Comparison of ENCODE assay signal across 9 cellular contexts in genomic region chr5:172450861-172451695, GRCh38. TPM values are rescaled to one million over a fixed set of nuclear protein-coding genes. Genes with fewer than 3 reads are reported as not detected.
A peak's percentile ranks its signal among the peaks of the same experiment; 100 is the strongest.
DNase-seq lines count a peak whose midpoint lies in the region; ATAC-seq, FAIRE-seq and TF ChIP-seq lines count a peak whose summit lies in the region.
"Had no signal": no experiment of that assay in that cellular context is flagged by ENCODE, and none has a peak within 500 bp of the region (broad histone marks: within the 10 kb centered on the region; RNA-seq: fewer than 3 reads in every experiment).

No MANE protein-coding gene starts in this region.

- H2AFZ ChIP-seq in HepG2 (ENCODE audit: low read length): no peak overlapping the region

- H3K79me2 ChIP-seq in HepG2 (ENCODE audit: insufficient read depth, low read length): peaks cover 2% of the 10 kb centered on the region

- peaks cover 41% of the 10 kb centered on the region for H3K4me1 ChIP-seq in HepG2 (ENCODE audit: insufficient read depth, low read length)

- ATAC-seq in T-cell (replicated peaks in 1 of 4) (no peak), HepG2 (peak; percentile 15; the same call in 2 of the 3 replicates), GM18511 (IDR thresholded peaks at IDR 0.05; ENCODE audit: unreplicated experiment) (no peak)
- peak; percentile 48 for ATAC-seq in stimulated activated naive CD8-positive, alpha-beta T cell treated with anti-CD3 and anti-CD28 coated beads, Interleukin-15, amount 100 ng/mL, for 72 hours

- CTCF ChIA-PET in AG04450 (lab: Charles Lee): interaction anchor here (0.5 to 5.0 kb wide), 19 partner anchors 10 to 262 kb away, joined by 3 to 83 read pairs (median 4); no protein-coding TSS in a partner anchor
- CTCF ChIA-PET in T-cell (lab: Charles Lee): interaction anchor here in 1 of 2 donors (1.4 kb wide), 1 partner anchor 10 kb away, joined by 12 read pairs; no protein-coding TSS in a partner anchor
- CTCF ChIA-PET in HepG2 (lab: Yijun Ruan, JAX; ENCODE audit: low intra/inter-chr PET ratio, low total read pairs): no interaction called here

- no peaks in the 10 kb centered on the region for H3K27me3 ChIP-seq in AG04450 (ENCODE audit: control insufficient read depth, insufficient read depth, low read length)
- no peaks in the 10 kb centered on the region; a peak in 1 of 5 replicates for H3K27me3 ChIP-seq in HepG2 (ENCODE audit: control insufficient read depth in 1 of 2, insufficient read depth in 2 of 2, low read length in 2 of 2)

- H3K9me3 ChIP-seq in AG04450 (ENCODE audit: control insufficient read depth, insufficient read depth, low read length) (no peaks in the 10 kb centered on the region), HepG2 (ENCODE audit: low read length) (no peaks in the 10 kb centered on the region)

- intact Hi-C loops in HepG2 (cut with micrococcal nuclease; ENCODE audit: unreplicated experiment): loop anchor here (1.0 to 5.0 kb wide), 2 partner anchors 36 to 159 kb away; no protein-coding TSS in a partner anchor

- no peak for TF ChIP-seq RAD21 in HepG2 (CRISPR knock-in tag; IDR thresholded peaks at IDR 0.05)

- H3K27ac ChIP-seq in AG04450 (ENCODE audit: low read depth, low read length): no peak overlapping the region
- H3K27ac ChIP-seq in HepG2 (ENCODE audit: extremely low read length, insufficient read depth, low read length): no peak overlapping the region

- peaks cover 19 to 45% of the 10 kb centered on the region in 2 donors for H3K27me3 Mint-ChIP-seq in T-cell
- peaks cover 58% of the 10 kb centered on the region for H3K27me3 Mint-ChIP-seq in stimulated activated naive CD8-positive, alpha-beta T cell treated with anti-CD3 and anti-CD28 coated beads, Interleukin-15, amount 100 ng/mL, for 72 hours

- POLR2A ChIA-PET in AG04450 (lab: Yijun Ruan, JAX) (interaction anchor here (0.5 to 0.6 kb wide), 2 partner anchors 168 to 285 kb away, joined by 3 read pairs; no protein-coding TSS in a partner anchor), T-cell (lab: Charles Lee) (no interaction called here), HepG2 (lab: Yijun Ruan, JAX) (no interaction called here)

- no peak for FAIRE-seq in HepG2 (lab: Jason Lieb, UNC)
- FAIRE-seq: colon had no signal

- H3K4me1 Mint-ChIP-seq in T-cell: peaks cover 11 to 13% (median 12%) of the 10 kb centered on the region in 3 donors
- H3K4me1 Mint-ChIP-seq in stimulated activated naive CD8-positive, alpha-beta T cell treated with anti-CD3 and anti-CD28 coated beads, Interleukin-15, amount 100 ng/mL, for 72 hours: peaks cover 22% of the 10 kb centered on the region

- H3K4me3 Mint-ChIP-seq in T-cell: peak overlapping the region in 1 of 3 donors; percentile 0
- H3K4me3 Mint-ChIP-seq in stimulated activated naive CD8-positive, alpha-beta T cell treated with anti-CD3 and anti-CD28 coated beads, Interleukin-15, amount 100 ng/mL, for 72 hours: no peak overlapping the region

- WGBS in HepG2 (ENCODE audit: low lambda C conversion rate): 80% methylated on average over 7 of the region's 7 CpGs

- TF ChIP-seq CTCF in AG04450 (IDR thresholded peaks at IDR 0.05; ENCODE audit: low read depth, low read length) (peak; percentile 77), GM20000 (IDR thresholded peaks at IDR 0.05; ENCODE audit: extremely low read depth, missing control alignments) (peak; percentile 49), HepG2 (CRISPR knock-in tag; IDR thresholded peaks at IDR 0.05) (peak; percentile 64)

- H3K36me3 Mint-ChIP-seq in T-cell: no peaks in the 10 kb centered on the region

- no TSS peak for BruUV-seq in HepG2 (replicated peaks; lab: Mats Ljungman, UMichigan)

- no peaks in the 10 kb centered on the region for H3K36me3 ChIP-seq in HepG2 (replicated peaks in 1 of 2; ENCODE audit: control insufficient read depth in 1 of 2, insufficient read depth in 2 of 2, low read length in 2 of 2)

- peaks cover 8% of the 10 kb centered on the region for H4K20me1 ChIP-seq in HepG2 (ENCODE audit: insufficient read depth, low read length)

- no peak overlapping the region for H3K4me2 ChIP-seq in HepG2 (ENCODE audit: low read depth, low read length)

- no peak for TF ChIP-seq POLR2A in HepG2 (IDR thresholded peaks at IDR 0.05; ENCODE audit: insufficient read depth in 1 of 2, low read depth in 2 of 2, low read length in 2 of 2)

- in situ Hi-C loops in HepG2 (cut with HindIII; ENCODE audit: extremely low pct_ligation_motif_present, low pct_unique_long_range_greater_than_20kb): loop anchor here (5.0 kb wide), 1 partner anchor 34 kb away; no protein-coding TSS in a partner anchor

- H3K9ac ChIP-seq in HepG2 (ENCODE audit: insufficient read depth, low read depth, low read length): no peak overlapping the region

- H3K27ac Mint-ChIP-seq in T-cell: no peak overlapping the region
- no peak overlapping the region for H3K27ac Mint-ChIP-seq in stimulated activated naive CD8-positive, alpha-beta T cell treated with anti-CD3 and anti-CD28 coated beads, Interleukin-15, amount 100 ng/mL, for 72 hours

- no peak for TF ChIP-seq EP300 in HepG2 (IDR thresholded peaks at IDR 0.05; ENCODE audit: low read depth in 2 of 2, low read length in 2 of 2)
- TF ChIP-seq EP300 in HepG2 (CRISPR knock-in tag; IDR thresholded peaks at IDR 0.05; ENCODE audit: borderline replicate concordance): no peak

- no peak for DNase-seq in AG04450 (ENCODE audit: low read depth, low spot score)
- peak; percentile 49 for DNase-seq in GM20000 (ENCODE audit: low spot score)
- peak in 18 of 34 experiments; percentile 10 to 31 (median 20) for DNase-seq in T-cell
- DNase-seq in central memory CD4-positive, alpha-beta T cell: peak; percentile 18
- DNase-seq in HepG2 (ENCODE audit: low spot score): no peak
- peak; percentile 35 to 40 for DNase-seq in stimulated activated naive CD8-positive, alpha-beta T cell treated with anti-CD3 and anti-CD28 coated beads, Interleukin-15, amount 100 ng/mL, for 72 hours
- no peak for DNase-seq in GF-D8 (lab: John Stamatoyannopoulos, UW)

- H3K4me3 ChIP-seq in AG04450 (ENCODE audit: low read depth, low read length) (peak overlapping the region; percentile 21), HepG2 (replicated peaks in 1 of 3; ENCODE audit: insufficient read depth in 1 of 3, low read depth in 2 of 3, low read length in 3 of 3) (no peak overlapping the region)

- H3K9me3 Mint-ChIP-seq in T-cell: no peaks in the 10 kb centered on the region
- no peaks in the 10 kb centered on the region for H3K9me3 Mint-ChIP-seq in stimulated activated naive CD8-positive, alpha-beta T cell treated with anti-CD3 and anti-CD28 coated beads, Interleukin-15, amount 100 ng/mL, for 72 hours

TF ChIP-seq in HepG2, 621 proteins besides CTCF, POLR2A, EP300 and RAD21 (continues in another document):
- TF ChIP-seq ZNF513 (CRISPR knock-in tag; conservative IDR thresholded peaks at IDR 0.05): no peak
- TF ChIP-seq ZNF512 (CRISPR knock-in tag; IDR thresholded peaks at IDR 0.05): no peak
- TF ChIP-seq ZNF644 (CRISPR knock-in tag; IDR thresholded peaks at IDR 0.05; ENCODE audit: low read depth): no peak
- no peak for TF ChIP-seq ATAD3A (CRISPR knock-in tag; IDR thresholded peaks at IDR 0.05)

RNA-seq across cellular contexts. Expression of gene SH3PXD2B, which starts 3.2 kb away (rescaled TPM):
- polyA plus RNA-seq in AG04450 (2011; rRNA removed) (39.1 and 39.8 TPM in 2 replicates), HepG2 (2011; rRNA removed) (4.6 and 5.3 TPM in 2 replicates)
- polyA minus RNA-seq in AG04450 (2011; rRNA and poly(A)+ RNA removed): 56.8 and 58.2 TPM in 2 replicates
- total RNA-seq in T-cell (under 1 TPM; 0.15 to 0.69 (median 0.38) TPM), HepG2 (2016; rRNA removed; fragmentation: Illumina TruSeq; extraction: Trizol) (3.4 and 3.8 TPM in 2 replicates)
- total RNA-seq in HepG2 (2016; cell fraction: cytosol; rRNA removed; fragmentation: Illumina TruSeq; extraction: Trizol; ENCODE audit: low read depth): 1.1 and 1.3 TPM in 2 replicates
- 3.2 and 3.8 TPM in 2 replicates for total RNA-seq in HepG2 (2016; cell fraction: insoluble cytoplasmic fraction; rRNA removed; fragmentation: Illumina TruSeq; extraction: Trizol)
- 1.5 and 2.4 TPM in 2 replicates for total RNA-seq in HepG2 (2016; cell fraction: membrane; rRNA removed; fragmentation: Illumina TruSeq; extraction: Trizol)
- total RNA-seq in HepG2 (2016; cell fraction: nucleus; rRNA removed; fragmentation: Illumina TruSeq; extraction: Trizol): 3.8 TPM in 2 replicates
- 1.9 and 2.4 TPM in 2 replicates for polyA plus RNA-seq in HepG2 (2011; cell fraction: cytosol; rRNA removed)
- 6.3 and 6.6 TPM in 2 replicates for polyA plus RNA-seq in HepG2 (2011; cell fraction: nucleus; rRNA removed)
- polyA plus RNA-seq in HepG2 (2012): 3.7 and 4.6 TPM in 2 replicates
- 0.45 and 0.58 TPM in 2 replicates for polyA plus RNA-seq in HepG2 (2016; cell fraction: cytosol; fragmentation: Illumina TruSeq; extraction: Trizol; ENCODE audit: low read depth)
- polyA plus RNA-seq in HepG2 (2016; cell fraction: insoluble cytoplasmic fraction; fragmentation: Illumina TruSeq; extraction: Trizol; ENCODE audit: low read depth): 4.5 and 5.7 TPM in 2 replicates
- polyA plus RNA-seq in HepG2 (2016; cell fraction: membrane; fragmentation: Illumina TruSeq; extraction: Trizol; ENCODE audit: low read depth): 0.58 and 1.3 TPM in 2 replicates
- polyA plus RNA-seq in HepG2 (2016; cell fraction: nucleus; fragmentation: Illumina TruSeq; extraction: Trizol; ENCODE audit: insufficient read depth, low read depth): 4.4 and 5.5 TPM in 2 replicates
- 6.5 and 8.9 TPM in 2 replicates for polyA minus RNA-seq in HepG2 (2011; rRNA and poly(A)+ RNA removed; ENCODE audit: low replicate concordance)
- polyA minus RNA-seq in HepG2 (2011; cell fraction: cytosol; rRNA and poly(A)+ RNA removed): 4.5 and 5.0 TPM in 2 replicates
- polyA minus RNA-seq in HepG2 (2011; cell fraction: nucleus; rRNA and poly(A)+ RNA removed): 4.5 and 4.7 TPM in 2 replicates

Comparison
In these comparisons a context has a peak if more than half of its experiments do, and no peak if none do; other contexts are left out.
1. DNase-seq: peak in GM20000 (single experiment), T-cell (18 of 34), central memory CD4-positive, alpha-beta T cell (single experiment) and stimulated activated naive CD8-positive, alpha-beta T cell treated with anti-CD3 and anti-CD28 coated beads, Interleukin-15, amount 100 ng/mL, for 72 hours (2 of 2); none in AG04450 (single experiment), HepG2 (single experiment) and GF-D8 (single experiment).
2. ATAC-seq: peak in HepG2 (single experiment) and stimulated activated naive CD8-positive, alpha-beta T cell treated with anti-CD3 and anti-CD28 coated beads, Interleukin-15, amount 100 ng/mL, for 72 hours (single experiment); none in T-cell (0 of 4) and GM18511 (single experiment).
3. Peak in every context shown above with its lines, with median percentiles within 50 percentile points of each other: CTCF ChIP-seq.